1 cellular context compared by ENCODE assay signal in the genomic region with DNA sequence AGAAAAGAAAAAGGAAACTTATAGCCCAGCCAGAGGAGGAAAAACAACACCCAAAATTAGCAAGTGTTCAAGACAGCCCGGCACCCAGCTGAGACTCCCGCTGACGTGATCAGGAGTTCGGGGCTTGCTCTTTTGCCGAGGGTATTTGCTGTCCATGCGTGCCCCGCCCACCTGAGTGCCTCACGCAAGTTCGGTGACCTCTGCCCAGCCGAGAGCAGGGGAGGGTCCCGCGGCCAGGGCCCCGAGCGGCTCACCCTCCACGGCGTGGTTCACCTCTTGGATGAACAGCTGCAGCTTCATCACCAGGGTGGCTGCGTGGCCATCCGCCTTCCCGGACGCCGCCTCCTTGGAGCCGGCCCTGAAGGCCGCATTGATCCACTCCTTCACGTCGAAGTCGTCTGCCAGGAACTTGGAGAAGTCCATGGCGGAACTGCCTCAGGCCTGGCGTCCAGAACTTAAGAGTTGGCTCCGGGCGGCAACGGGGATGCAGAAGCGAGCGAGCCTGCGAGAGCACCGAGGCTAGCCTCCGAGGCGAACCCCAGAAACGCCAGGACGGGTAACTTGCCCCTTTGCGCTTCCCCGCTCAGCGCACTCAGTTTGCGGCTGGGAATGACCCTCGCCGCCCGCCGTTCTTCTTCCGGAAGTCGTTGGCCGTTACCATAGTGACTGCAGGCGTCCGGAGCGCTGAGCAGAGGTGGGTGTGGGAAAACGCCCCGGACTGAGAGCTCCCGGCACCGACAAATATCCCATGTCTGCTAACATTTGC.
TF ChIP-seq lines count a peak whose summit lies in the region.

A gene (minus strand): TSS at position 618 of the 766 bp plus-strand sequence. CDS start 195 bp downstream, at position 423.

TF ChIP-seq in GM12878, 131 proteins besides CTCF, POLR2A, EP300 and RAD21 (continued from another document and continues in another):
- TF ChIP-seq, protein P1, sequence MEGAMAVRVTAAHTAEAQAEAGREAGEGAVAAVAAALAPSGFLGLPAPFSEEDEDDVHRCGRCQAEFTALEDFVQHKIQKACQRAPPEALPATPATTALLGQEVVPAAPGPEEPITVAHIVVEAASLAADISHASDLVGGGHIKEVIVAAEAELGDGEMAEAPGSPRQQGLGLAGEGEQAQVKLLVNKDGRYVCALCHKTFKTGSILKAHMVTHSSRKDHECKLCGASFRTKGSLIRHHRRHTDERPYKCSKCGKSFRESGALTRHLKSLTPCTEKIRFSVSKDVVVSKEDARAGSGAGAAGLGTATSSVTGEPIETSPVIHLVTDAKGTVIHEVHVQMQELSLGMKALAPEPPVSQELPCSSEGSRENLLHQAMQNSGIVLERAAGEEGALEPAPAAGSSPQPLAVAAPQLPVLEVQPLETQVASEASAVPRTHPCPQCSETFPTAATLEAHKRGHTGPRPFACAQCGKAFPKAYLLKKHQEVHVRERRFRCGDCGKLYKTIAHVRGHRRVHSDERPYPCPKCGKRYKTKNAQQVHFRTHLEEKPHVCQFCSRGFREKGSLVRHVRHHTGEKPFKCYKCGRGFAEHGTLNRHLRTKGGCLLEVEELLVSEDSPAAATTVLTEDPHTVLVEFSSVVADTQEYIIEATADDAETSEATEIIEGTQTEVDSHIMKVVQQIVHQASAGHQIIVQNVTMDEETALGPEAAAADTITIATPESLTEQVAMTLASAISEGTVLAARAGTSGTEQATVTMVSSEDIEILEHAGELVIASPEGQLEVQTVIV (IDR thresholded peaks at IDR 0.05; ENCODE audit: borderline replicate concordance, partially characterized antibody) = peak; percentile 40
- TF ChIP-seq SMARCA5 (IDR thresholded peaks at IDR 0.05) = 0 out of 2 replicates have a peak, but pooled peaks have one; percentile 12
- peak; percentile 12 to 47; a peak in 3 of 4 replicates for TF ChIP-seq IKZF2 (IDR thresholded peaks at IDR 0.05)
- peak; percentile 98 for TF ChIP-seq BMI1 (IDR thresholded peaks at IDR 0.05; ENCODE audit: borderline replicate concordance)
- TF ChIP-seq ZNF384 (IDR thresholded peaks at IDR 0.05; ENCODE audit: borderline replicate concordance, low read depth, low read length) = no peak
- TF ChIP-seq TCF12 (IDR thresholded peaks at IDR 0.05; ENCODE audit: low read depth, low read length) = no peak
- no peak for TF ChIP-seq IRF4 (IDR thresholded peaks at IDR 0.05; ENCODE audit: low read depth, low read length)
- TF ChIP-seq NR2C1 (IDR thresholded peaks at IDR 0.05) = 0 out of 2 replicates have a peak, but pooled peaks have one; percentile 40
- TF ChIP-seq KLF5 (IDR thresholded peaks at IDR 0.05; ENCODE audit: partially characterized antibody) = no peak
- TF ChIP-seq TAF1 (IDR thresholded peaks at IDR 0.05; ENCODE audit: borderline replicate concordance, low read depth, low read length) = peak; percentile 33; the same call in 1 of the 2 replicates
- TF ChIP-seq GABPA (IDR thresholded peaks at IDR 0.05; ENCODE audit: low read depth) = peak; percentile 82
- TF ChIP-seq HDAC2 (IDR thresholded peaks at IDR 0.05) = no peak
- no peak for TF ChIP-seq SP1 (IDR thresholded peaks at IDR 0.05; ENCODE audit: low read depth, low read length)
- TF ChIP-seq ZNF24 (IDR thresholded peaks at IDR 0.05) = no peak
- TF ChIP-seq EZH2 (IDR thresholded peaks at IDR 0.05; ENCODE audit: borderline replicate concordance, control insufficient read depth, low read depth, low read length) = no peak
- TF ChIP-seq ZNF217 (IDR thresholded peaks at IDR 0.05) = no peak
- TF ChIP-seq, protein P2, sequence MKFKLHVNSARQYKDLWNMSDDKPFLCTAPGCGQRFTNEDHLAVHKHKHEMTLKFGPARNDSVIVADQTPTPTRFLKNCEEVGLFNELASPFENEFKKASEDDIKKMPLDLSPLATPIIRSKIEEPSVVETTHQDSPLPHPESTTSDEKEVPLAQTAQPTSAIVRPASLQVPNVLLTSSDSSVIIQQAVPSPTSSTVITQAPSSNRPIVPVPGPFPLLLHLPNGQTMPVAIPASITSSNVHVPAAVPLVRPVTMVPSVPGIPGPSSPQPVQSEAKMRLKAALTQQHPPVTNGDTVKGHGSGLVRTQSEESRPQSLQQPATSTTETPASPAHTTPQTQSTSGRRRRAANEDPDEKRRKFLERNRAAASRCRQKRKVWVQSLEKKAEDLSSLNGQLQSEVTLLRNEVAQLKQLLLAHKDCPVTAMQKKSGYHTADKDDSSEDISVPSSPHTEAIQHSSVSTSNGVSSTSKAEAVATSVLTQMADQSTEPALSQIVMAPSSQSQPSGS (IDR thresholded peaks at IDR 0.05; ENCODE audit: low read length) = no peak
- TF ChIP-seq PML (IDR thresholded peaks at IDR 0.05; ENCODE audit: low read length) = no peak
- peak; percentile 95 for TF ChIP-seq MXI1 (IDR thresholded peaks at IDR 0.05; ENCODE audit: low read depth, low read length)
- TF ChIP-seq, protein P3, sequence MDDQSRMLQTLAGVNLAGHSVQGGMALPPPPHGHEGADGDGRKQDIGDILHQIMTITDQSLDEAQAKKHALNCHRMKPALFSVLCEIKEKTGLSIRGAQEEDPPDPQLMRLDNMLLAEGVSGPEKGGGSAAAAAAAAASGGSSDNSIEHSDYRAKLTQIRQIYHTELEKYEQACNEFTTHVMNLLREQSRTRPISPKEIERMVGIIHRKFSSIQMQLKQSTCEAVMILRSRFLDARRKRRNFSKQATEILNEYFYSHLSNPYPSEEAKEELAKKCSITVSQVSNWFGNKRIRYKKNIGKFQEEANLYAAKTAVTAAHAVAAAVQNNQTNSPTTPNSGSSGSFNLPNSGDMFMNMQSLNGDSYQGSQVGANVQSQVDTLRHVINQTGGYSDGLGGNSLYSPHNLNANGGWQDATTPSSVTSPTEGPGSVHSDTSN (IDR thresholded peaks at IDR 0.05; ENCODE audit: insufficient replicate concordance, low read depth, low read length) = no peak
- TF ChIP-seq LARP7 (IDR thresholded peaks at IDR 0.05) = peak; percentile 87; the same call in 1 of the 2 replicates
- TF ChIP-seq RFX5 (IDR thresholded peaks at IDR 0.05; ENCODE audit: low read depth, low read length) = 0 out of 2 replicates have a peak, but pooled peaks have one; percentile 45
- TF ChIP-seq TCF3 (IDR thresholded peaks at IDR 0.05; ENCODE audit: borderline replicate concordance, insufficient read depth, low read depth, low read length) = no peak
- 0 out of 2 replicates have a peak, but pooled peaks have one; percentile 22 for TF ChIP-seq MEF2A (IDR thresholded peaks at IDR 0.05; ENCODE audit: insufficient read depth, low read depth, low read length)
- no peak for TF ChIP-seq STAT3 (IDR thresholded peaks at IDR 0.05; ENCODE audit: low read depth, low read length)
- TF ChIP-seq, protein P4, sequence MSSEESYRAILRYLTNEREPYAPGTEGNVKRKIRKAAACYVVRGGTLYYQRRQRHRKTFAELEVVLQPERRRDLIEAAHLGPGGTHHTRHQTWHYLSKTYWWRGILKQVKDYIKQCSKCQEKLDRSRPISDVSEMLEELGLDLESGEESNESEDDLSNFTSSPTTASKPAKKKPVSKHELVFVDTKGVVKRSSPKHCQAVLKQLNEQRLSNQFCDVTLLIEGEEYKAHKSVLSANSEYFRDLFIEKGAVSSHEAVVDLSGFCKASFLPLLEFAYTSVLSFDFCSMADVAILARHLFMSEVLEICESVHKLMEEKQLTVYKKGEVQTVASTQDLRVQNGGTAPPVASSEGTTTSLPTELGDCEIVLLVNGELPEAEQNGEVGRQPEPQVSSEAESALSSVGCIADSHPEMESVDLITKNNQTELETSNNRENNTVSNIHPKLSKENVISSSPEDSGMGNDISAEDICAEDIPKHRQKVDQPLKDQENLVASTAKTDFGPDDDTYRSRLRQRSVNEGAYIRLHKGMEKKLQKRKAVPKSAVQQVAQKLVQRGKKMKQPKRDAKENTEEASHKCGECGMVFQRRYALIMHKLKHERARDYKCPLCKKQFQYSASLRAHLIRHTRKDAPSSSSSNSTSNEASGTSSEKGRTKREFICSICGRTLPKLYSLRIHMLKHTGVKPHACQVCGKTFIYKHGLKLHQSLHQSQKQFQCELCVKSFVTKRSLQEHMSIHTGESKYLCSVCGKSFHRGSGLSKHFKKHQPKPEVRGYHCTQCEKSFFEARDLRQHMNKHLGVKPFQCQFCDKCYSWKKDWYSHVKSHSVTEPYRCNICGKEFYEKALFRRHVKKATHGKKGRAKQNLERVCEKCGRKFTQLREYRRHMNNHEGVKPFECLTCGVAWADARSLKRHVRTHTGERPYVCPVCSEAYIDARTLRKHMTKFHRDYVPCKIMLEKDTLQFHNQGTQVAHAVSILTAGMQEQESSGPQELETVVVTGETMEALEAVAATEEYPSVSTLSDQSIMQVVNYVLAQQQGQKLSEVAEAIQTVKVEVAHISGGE (CRISPR knock-in tag; IDR thresholded peaks at IDR 0.05) = no peak
- peak; percentile 92 for TF ChIP-seq RUNX3 (IDR thresholded peaks at IDR 0.05; ENCODE audit: low read length)
- no peak for TF ChIP-seq SUZ12 (IDR thresholded peaks at IDR 0.05; ENCODE audit: unreplicated experiment)
- no peak for TF ChIP-seq ESRRA (IDR thresholded peaks at IDR 0.05; ENCODE audit: low read length)
- TF ChIP-seq CHD2 (IDR thresholded peaks at IDR 0.05; ENCODE audit: borderline replicate concordance, low read depth, low read length) = no peak; the same call in 1 of the 2 replicates
- TF ChIP-seq BHLHE40 (IDR thresholded peaks at IDR 0.05; ENCODE audit: borderline replicate concordance in 1 of 2, low read depth in 2 of 2, low read length in 1 of 2) = 0 out of 4 replicates have a peak, but pooled peaks of 1 of the 2 experiments have one; percentile 17
- TF ChIP-seq, protein P5, sequence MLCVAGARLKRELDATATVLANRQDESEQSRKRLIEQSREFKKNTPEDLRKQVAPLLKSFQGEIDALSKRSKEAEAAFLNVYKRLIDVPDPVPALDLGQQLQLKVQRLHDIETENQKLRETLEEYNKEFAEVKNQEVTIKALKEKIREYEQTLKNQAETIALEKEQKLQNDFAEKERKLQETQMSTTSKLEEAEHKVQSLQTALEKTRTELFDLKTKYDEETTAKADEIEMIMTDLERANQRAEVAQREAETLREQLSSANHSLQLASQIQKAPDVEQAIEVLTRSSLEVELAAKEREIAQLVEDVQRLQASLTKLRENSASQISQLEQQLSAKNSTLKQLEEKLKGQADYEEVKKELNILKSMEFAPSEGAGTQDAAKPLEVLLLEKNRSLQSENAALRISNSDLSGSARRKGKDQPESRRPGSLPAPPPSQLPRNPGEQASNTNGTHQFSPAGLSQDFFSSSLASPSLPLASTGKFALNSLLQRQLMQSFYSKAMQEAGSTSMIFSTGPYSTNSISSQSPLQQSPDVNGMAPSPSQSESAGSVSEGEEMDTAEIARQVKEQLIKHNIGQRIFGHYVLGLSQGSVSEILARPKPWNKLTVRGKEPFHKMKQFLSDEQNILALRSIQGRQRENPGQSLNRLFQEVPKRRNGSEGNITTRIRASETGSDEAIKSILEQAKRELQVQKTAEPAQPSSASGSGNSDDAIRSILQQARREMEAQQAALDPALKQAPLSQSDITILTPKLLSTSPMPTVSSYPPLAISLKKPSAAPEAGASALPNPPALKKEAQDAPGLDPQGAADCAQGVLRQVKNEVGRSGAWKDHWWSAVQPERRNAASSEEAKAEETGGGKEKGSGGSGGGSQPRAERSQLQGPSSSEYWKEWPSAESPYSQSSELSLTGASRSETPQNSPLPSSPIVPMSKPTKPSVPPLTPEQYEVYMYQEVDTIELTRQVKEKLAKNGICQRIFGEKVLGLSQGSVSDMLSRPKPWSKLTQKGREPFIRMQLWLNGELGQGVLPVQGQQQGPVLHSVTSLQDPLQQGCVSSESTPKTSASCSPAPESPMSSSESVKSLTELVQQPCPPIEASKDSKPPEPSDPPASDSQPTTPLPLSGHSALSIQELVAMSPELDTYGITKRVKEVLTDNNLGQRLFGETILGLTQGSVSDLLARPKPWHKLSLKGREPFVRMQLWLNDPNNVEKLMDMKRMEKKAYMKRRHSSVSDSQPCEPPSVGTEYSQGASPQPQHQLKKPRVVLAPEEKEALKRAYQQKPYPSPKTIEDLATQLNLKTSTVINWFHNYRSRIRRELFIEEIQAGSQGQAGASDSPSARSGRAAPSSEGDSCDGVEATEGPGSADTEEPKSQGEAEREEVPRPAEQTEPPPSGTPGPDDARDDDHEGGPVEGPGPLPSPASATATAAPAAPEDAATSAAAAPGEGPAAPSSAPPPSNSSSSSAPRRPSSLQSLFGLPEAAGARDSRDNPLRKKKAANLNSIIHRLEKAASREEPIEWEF (IDR thresholded peaks at IDR 0.05; ENCODE audit: insufficient replicate concordance, low read depth, low read length) = no peak
- TF ChIP-seq TARDBP (IDR thresholded peaks at IDR 0.05; ENCODE audit: borderline replicate concordance) = 0 out of 2 replicates have a peak, but pooled peaks have one; percentile 46
- TF ChIP-seq FOXK2 (IDR thresholded peaks at IDR 0.05) = 0 out of 2 replicates have a peak, but pooled peaks have one; percentile 23
- TF ChIP-seq NBN (IDR thresholded peaks at IDR 0.05) = peak; percentile 87; the same call in 1 of the 2 replicates
- no peak for TF ChIP-seq BACH1 (IDR thresholded peaks at IDR 0.05; ENCODE audit: borderline replicate concordance)
- TF ChIP-seq YY1 (IDR thresholded peaks at IDR 0.05; ENCODE audit: low read depth, low read length) = peak; percentile 53; the same call in 1 of the 2 replicates
- TF ChIP-seq NFYA (IDR thresholded peaks at IDR 0.05; ENCODE audit: borderline replicate concordance, low read depth, low read length) = no peak
- TF ChIP-seq HCFC1 (IDR thresholded peaks at IDR 0.05; ENCODE audit: low read length) = peak; percentile 68
- TF ChIP-seq, protein P6, sequence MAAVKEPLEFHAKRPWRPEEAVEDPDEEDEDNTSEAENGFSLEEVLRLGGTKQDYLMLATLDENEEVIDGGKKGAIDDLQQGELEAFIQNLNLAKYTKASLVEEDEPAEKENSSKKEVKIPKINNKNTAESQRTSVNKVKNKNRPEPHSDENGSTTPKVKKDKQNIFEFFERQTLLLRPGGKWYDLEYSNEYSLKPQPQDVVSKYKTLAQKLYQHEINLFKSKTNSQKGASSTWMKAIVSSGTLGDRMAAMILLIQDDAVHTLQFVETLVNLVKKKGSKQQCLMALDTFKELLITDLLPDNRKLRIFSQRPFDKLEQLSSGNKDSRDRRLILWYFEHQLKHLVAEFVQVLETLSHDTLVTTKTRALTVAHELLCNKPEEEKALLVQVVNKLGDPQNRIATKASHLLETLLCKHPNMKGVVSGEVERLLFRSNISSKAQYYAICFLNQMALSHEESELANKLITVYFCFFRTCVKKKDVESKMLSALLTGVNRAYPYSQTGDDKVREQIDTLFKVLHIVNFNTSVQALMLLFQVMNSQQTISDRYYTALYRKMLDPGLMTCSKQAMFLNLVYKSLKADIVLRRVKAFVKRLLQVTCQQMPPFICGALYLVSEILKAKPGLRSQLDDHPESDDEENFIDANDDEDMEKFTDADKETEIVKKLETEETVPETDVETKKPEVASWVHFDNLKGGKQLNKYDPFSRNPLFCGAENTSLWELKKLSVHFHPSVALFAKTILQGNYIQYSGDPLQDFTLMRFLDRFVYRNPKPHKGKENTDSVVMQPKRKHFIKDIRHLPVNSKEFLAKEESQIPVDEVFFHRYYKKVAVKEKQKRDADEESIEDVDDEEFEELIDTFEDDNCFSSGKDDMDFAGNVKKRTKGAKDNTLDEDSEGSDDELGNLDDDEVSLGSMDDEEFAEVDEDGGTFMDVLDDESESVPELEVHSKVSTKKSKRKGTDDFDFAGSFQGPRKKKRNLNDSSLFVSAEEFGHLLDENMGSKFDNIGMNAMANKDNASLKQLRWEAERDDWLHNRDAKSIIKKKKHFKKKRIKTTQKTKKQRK (IDR thresholded peaks at IDR 0.05; ENCODE audit: low read depth, low read length) = no peak
- TF ChIP-seq CHD1 (IDR thresholded peaks at IDR 0.05; ENCODE audit: low read depth, low read length) = no peak
